Comparison of ENCODE assay signal across 13 cellular contexts in genomic region chr11:63668396-63668795, GRCh38. TPM values are rescaled to one million over a fixed set of nuclear protein-coding genes. Genes with fewer than 3 reads are reported as not detected.
A peak's percentile ranks its signal among the peaks of the same experiment; 100 is the strongest.
DNase-seq lines count a peak whose midpoint lies in the region; ATAC-seq and TF ChIP-seq lines count a peak whose summit lies in the region.
"Had no signal": no experiment of that assay in that cellular context is flagged by ENCODE, and none has a peak within 500 bp of the region (broad histone marks: within the 10 kb centered on the region; RNA-seq: fewer than 3 reads in every experiment).

No MANE protein-coding gene starts in this region.

- H3K4me1 ChIP-seq in suprapubic skin: peaks cover 70% of the 10 kb centered on the region

- H3K27me3 ChIP-seq in suprapubic skin: no peaks in the 10 kb centered on the region

- peaks cover 1% of the 10 kb centered on the region for H3K9me3 Mint-ChIP-seq in activated CD8-positive, alpha-beta T cell treated with anti-CD3 and anti-CD28 coated beads for 36 hours
- no peaks in the 10 kb centered on the region for H3K9me3 Mint-ChIP-seq in activated CD8-positive, alpha-beta T cell treated with anti-CD3 and anti-CD28 coated beads, Interleukin-2, amount 10 ng/mL, durations not matched to agents 7 days and 5 days (ENCODE audit: insufficient read depth)
- H3K9me3 Mint-ChIP-seq in glutamatergic neuron (ENCODE audit: unreplicated experiment): peaks cover 6% of the 10 kb centered on the region

- no peaks in the 10 kb centered on the region for H3K36me3 ChIP-seq in suprapubic skin

- H3K27ac Mint-ChIP-seq in activated CD8-positive, alpha-beta T cell treated with anti-CD3 and anti-CD28 coated beads for 36 hours: peak overlapping the region; percentile 65
- no peak overlapping the region for H3K27ac Mint-ChIP-seq in activated CD8-positive, alpha-beta T cell treated with anti-CD3 and anti-CD28 coated beads, Interleukin-2, amount 10 ng/mL, durations not matched to agents 7 days and 5 days
- H3K27ac Mint-ChIP-seq in glutamatergic neuron (ENCODE audit: unreplicated experiment): no peak overlapping the region

- peak overlapping the region; percentile 99 for H3K27ac ChIP-seq in suprapubic skin

- no peak for TF ChIP-seq CTCF in activated CD8-positive, alpha-beta T cell treated with anti-CD3 and anti-CD28 coated beads for 36 hours (IDR thresholded peaks at IDR 0.05)
- no peak for TF ChIP-seq CTCF in WI38 (IDR thresholded peaks at IDR 0.05; ENCODE audit: low read depth, low read length)
- no peak for TF ChIP-seq CTCF in fibroblast of mammary gland (conservative IDR thresholded peaks at IDR 0.05; ENCODE audit: control insufficient read depth, insufficient read depth, low read depth, low read length)
- no peak for TF ChIP-seq CTCF in suprapubic skin (IDR thresholded peaks at IDR 0.05)
- TF ChIP-seq CTCF in glutamatergic neuron (IDR thresholded peaks at IDR 0.05; ENCODE audit: partially characterized antibody, unreplicated experiment): no peak

- no peak for TF ChIP-seq POLR2A in suprapubic skin (IDR thresholded peaks at IDR 0.05)

- POLR2A ChIA-PET in activated CD8-positive, alpha-beta T cell treated with anti-CD3 and anti-CD28 coated beads for 36 hours (lab: Charles Lee): interaction anchor here (1.2 to 1.4 kb wide), 3 partner anchors 13 to 1201 kb away, joined by 3 to 5 read pairs (median 3); partner anchors contain the start of gene RTN3
- POLR2A ChIA-PET in activated CD8-positive, alpha-beta T cell treated with anti-CD3 and anti-CD28 coated beads, Interleukin-2, amount 10 ng/mL, durations not matched to agents 7 days and 5 days (lab: Charles Lee): no interaction called here

- peak overlapping the region; percentile 14 for H3K4me3 ChIP-seq in WI38 (ENCODE audit: low read depth, low read length)
- H3K4me3 ChIP-seq in fibroblast of mammary gland (ENCODE audit: control insufficient read depth, low read depth, low read length): peak overlapping the region; percentile 24
- peak overlapping the region; percentile 8 for H3K4me3 ChIP-seq in suprapubic skin

- H3K4me3 Mint-ChIP-seq in activated CD8-positive, alpha-beta T cell treated with anti-CD3 and anti-CD28 coated beads for 36 hours: no peak overlapping the region
- H3K4me3 Mint-ChIP-seq in activated CD8-positive, alpha-beta T cell treated with anti-CD3 and anti-CD28 coated beads, Interleukin-2, amount 10 ng/mL, durations not matched to agents 7 days and 5 days: no peak overlapping the region
- no peak overlapping the region for H3K4me3 Mint-ChIP-seq in glutamatergic neuron (ENCODE audit: unreplicated experiment)

- peaks cover 7% of the 10 kb centered on the region for H3K36me3 Mint-ChIP-seq in activated CD8-positive, alpha-beta T cell treated with anti-CD3 and anti-CD28 coated beads for 36 hours (ENCODE audit: low read depth)
- peaks cover 23% of the 10 kb centered on the region for H3K36me3 Mint-ChIP-seq in activated CD8-positive, alpha-beta T cell treated with anti-CD3 and anti-CD28 coated beads, Interleukin-2, amount 10 ng/mL, durations not matched to agents 7 days and 5 days (ENCODE audit: low read depth)
- no peaks in the 10 kb centered on the region for H3K36me3 Mint-ChIP-seq in glutamatergic neuron (ENCODE audit: unreplicated experiment)

- H3K9me3 ChIP-seq in suprapubic skin: no peaks in the 10 kb centered on the region

- H3K27me3 Mint-ChIP-seq in activated CD8-positive, alpha-beta T cell treated with anti-CD3 and anti-CD28 coated beads for 36 hours: no peaks in the 10 kb centered on the region
- no peaks in the 10 kb centered on the region for H3K27me3 Mint-ChIP-seq in activated CD8-positive, alpha-beta T cell treated with anti-CD3 and anti-CD28 coated beads, Interleukin-2, amount 10 ng/mL, durations not matched to agents 7 days and 5 days (ENCODE audit: low read depth)
- H3K27me3 Mint-ChIP-seq in glutamatergic neuron (ENCODE audit: unreplicated experiment): peaks cover 1% of the 10 kb centered on the region

- no peak for TF ChIP-seq EP300 in suprapubic skin (IDR thresholded peaks at IDR 0.05)

- intact Hi-C loops in activated CD8-positive, alpha-beta T cell treated with anti-CD3 and anti-CD28 coated beads for 36 hours (cut with micrococcal nuclease): no loop called here

- no peak for ATAC-seq in activated CD8-positive, alpha-beta T cell treated with anti-CD3 and anti-CD28 coated beads for 36 hours
- ATAC-seq in activated CD8-positive, alpha-beta T cell treated with anti-CD3 and anti-CD28 coated beads, Interleukin-2, amount 10 ng/mL, durations not matched to agents 7 days and 5 days: no peak
- ATAC-seq in HG03442 (IDR thresholded peaks at IDR 0.05; ENCODE audit: unreplicated experiment) (no peak), GM18867 (IDR thresholded peaks at IDR 0.05; ENCODE audit: unreplicated experiment) (no peak)
- ATAC-seq: HepG2 had no signal

- H3K4me1 Mint-ChIP-seq in activated CD8-positive, alpha-beta T cell treated with anti-CD3 and anti-CD28 coated beads for 36 hours (ENCODE audit: low read depth): peaks cover 42% of the 10 kb centered on the region
- H3K4me1 Mint-ChIP-seq in activated CD8-positive, alpha-beta T cell treated with anti-CD3 and anti-CD28 coated beads, Interleukin-2, amount 10 ng/mL, durations not matched to agents 7 days and 5 days (ENCODE audit: low read depth): peaks cover 34% of the 10 kb centered on the region
- peaks cover 3% of the 10 kb centered on the region for H3K4me1 Mint-ChIP-seq in glutamatergic neuron (ENCODE audit: low read depth, unreplicated experiment)

- 38% methylated on average over 2 of the region's 2 CpGs for WGBS in suprapubic skin

- DNase-seq in activated CD8-positive, alpha-beta T cell treated with anti-CD3 and anti-CD28 coated beads for 36 hours: no peak
- no peak for DNase-seq in activated CD8-positive, alpha-beta T cell treated with anti-CD3 and anti-CD28 coated beads, Interleukin-2, amount 10 ng/mL, durations not matched to agents 7 days and 5 days
- peak; percentile 63 for DNase-seq in fibroblast of mammary gland (ENCODE audit: low read depth)
- no peak for DNase-seq in suprapubic skin (ENCODE audit: low spot score in 2 of 2)
- no peak for DNase-seq in glutamatergic neuron
- DNase-seq: cortex of kidney; head of caudate nucleus; NCI-H2029 treated with DMSO at 0.1 percent for 48 hours; stimulated activated CD4-positive, alpha-beta T cell treated with anti-CD3 and anti-CD28 coated beads, Interleukin-4, amount 100 ng/mL, for 24 hours had no signal

- CTCF ChIA-PET in activated CD8-positive, alpha-beta T cell treated with anti-CD3 and anti-CD28 coated beads for 36 hours (lab: Charles Lee): interaction anchor here (0.9 to 4.1 kb wide), 3 partner anchors 16 to 188 kb away, joined by 3 to 26 read pairs (median 4); no protein-coding TSS in a partner anchor
- CTCF ChIA-PET in activated CD8-positive, alpha-beta T cell treated with anti-CD3 and anti-CD28 coated beads, Interleukin-2, amount 10 ng/mL, durations not matched to agents 7 days and 5 days (lab: Charles Lee): interaction anchor here (1.4 to 2.8 kb wide), 4 partner anchors 13 to 189 kb away, joined by 3 to 22 read pairs (median 8); partner anchors contain the start of gene RTN3

RNA-seq across cellular contexts. Expression of gene ATL3, which starts 2.8 kb away (rescaled TPM):
- total RNA-seq in activated CD8-positive, alpha-beta T cell treated with anti-CD3 and anti-CD28 coated beads for 36 hours: 10 to 100 TPM; 24.1 to 24.4 TPM
- total RNA-seq in activated CD8-positive, alpha-beta T cell treated with anti-CD3 and anti-CD28 coated beads, Interleukin-2, amount 10 ng/mL, durations not matched to agents 7 days and 5 days: 10 to 100 TPM; 35.1 to 37.3 TPM
- total RNA-seq in suprapubic skin (10 to 100 TPM; 72.2 to 89.0 (median 80.9) TPM), glutamatergic neuron (ENCODE audit: unreplicated experiment) (9.4 TPM)
- total RNA-seq: HepG2 had no signal

RNA-seq across cellular contexts. Expression of gene RTN3, which starts 12.9 kb away (rescaled TPM):
- total RNA-seq in activated CD8-positive, alpha-beta T cell treated with anti-CD3 and anti-CD28 coated beads for 36 hours: 10 to 100 TPM; 32.1 to 34.0 TPM
- total RNA-seq in activated CD8-positive, alpha-beta T cell treated with anti-CD3 and anti-CD28 coated beads, Interleukin-2, amount 10 ng/mL, durations not matched to agents 7 days and 5 days: 10 to 100 TPM; 62.2 to 62.4 TPM
- 100 to 1,000 TPM; 161 to 221 (median 193) TPM for total RNA-seq in suprapubic skin
- total RNA-seq in glutamatergic neuron (ENCODE audit: unreplicated experiment): 338 TPM

RNA-seq across cellular contexts. Expression of gene PLAAT3, which starts 54.2 kb away (rescaled TPM):
- total RNA-seq in activated CD8-positive, alpha-beta T cell treated with anti-CD3 and anti-CD28 coated beads for 36 hours: 1 to 10 TPM; 4.8 to 6.5 TPM
- 10 to 100 TPM in 1 of 2 experiments, 1 to 10 TPM in 1; 9.7 to 10.4 TPM for total RNA-seq in activated CD8-positive, alpha-beta T cell treated with anti-CD3 and anti-CD28 coated beads, Interleukin-2, amount 10 ng/mL, durations not matched to agents 7 days and 5 days
- total RNA-seq in suprapubic skin (10 to 100 TPM in 3 of 4 donors, 1 to 10 TPM in 1; 7.1 to 14.2 (median 10.2) TPM), glutamatergic neuron (ENCODE audit: unreplicated experiment) (43.6 TPM)
